In the genomic region with DNA sequence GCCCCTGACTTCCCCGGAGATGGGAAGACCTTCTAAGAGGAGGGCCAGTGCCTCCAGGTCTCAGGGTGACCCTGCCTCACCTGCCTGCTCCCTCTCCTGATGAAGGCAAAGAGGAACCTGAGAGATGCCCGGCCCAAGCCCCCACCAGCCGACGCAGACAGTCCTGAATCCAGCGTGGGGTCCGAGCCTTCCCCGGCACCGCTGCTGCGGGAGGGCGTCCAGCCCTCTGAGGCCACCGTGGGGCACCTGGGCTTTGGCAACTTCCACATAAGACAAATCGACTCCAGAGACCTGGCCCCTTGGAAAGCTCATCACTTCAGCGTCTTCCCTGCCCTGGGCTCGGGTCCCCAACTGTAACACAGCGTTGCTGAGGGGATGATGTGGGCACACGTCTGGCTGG, we compare ENCODE assay signal across 16 cellular contexts.
"Had no signal": no experiment of that assay in that cellular context is flagged by ENCODE, and none has a peak within 500 bp of the region (broad histone marks: within the 10 kb centered on the region; RNA-seq: fewer than 3 reads in every experiment).

No MANE protein-coding gene starts in this region.

- DNase-seq: activated CD4-positive, alpha-beta T cell treated with anti-CD3 and anti-CD28 coated beads, Interleukin-2, amount 50 U/mL, for 1 hour; activated naive CD4-positive, alpha-beta T cell; brain microvascular endothelial cell; cerebellar nuclear complex; effector memory CD4-positive, alpha-beta T cell; hippocampal formation; left lung; nephron progenitor cell; occipital lobe; right lobe of liver; spleen had no signal

- H3K9me3 Mint-ChIP-seq: activated T-helper 1 cell treated with anti-CD3 and anti-CD28 coated beads, Interleukin-12 subunit alpha, Interleukin-12 subunit beta, Interleukin-2, Interleukin-4 antibody, amounts not matched to agents 30 ng/mL and 10 ng/mL and 1 ng/mL, durations not matched to agents 14 hours and 24 hours and 36 hours; dendritic cell treated with granulocyte-macrophage colony-stimulating factor and Interleukin-4, amounts not matched to agents 40 ng/mL and 50 ng/mL, for 4 days; nephron progenitor cell; stimulated activated naive CD8-positive, alpha-beta T cell treated with anti-CD3 and anti-CD28 coated beads, Interleukin-15, Interleukin-2, amounts not matched to agents 100 ng/mL and 50 ng/mL, for 24 hours had no signal

- H3K36me3 ChIP-seq: brain microvascular endothelial cell, left lung, right lobe of liver, spleen, thoracic aorta, vagina had no signal

- H3K27ac ChIP-seq: brain microvascular endothelial cell, spleen, vagina had no signal

- H3K4me3 ChIP-seq: left lung, right lobe of liver, spleen, thoracic aorta, vagina had no signal

- H3K27ac Mint-ChIP-seq: activated T-helper 1 cell treated with anti-CD3 and anti-CD28 coated beads, Interleukin-12 subunit alpha, Interleukin-12 subunit beta, Interleukin-2, Interleukin-4 antibody, amounts not matched to agents 30 ng/mL and 10 ng/mL and 1 ng/mL, durations not matched to agents 14 hours and 24 hours and 36 hours; dendritic cell treated with granulocyte-macrophage colony-stimulating factor and Interleukin-4, amounts not matched to agents 40 ng/mL and 50 ng/mL, for 4 days; nephron progenitor cell; stimulated activated naive CD8-positive, alpha-beta T cell treated with anti-CD3 and anti-CD28 coated beads, Interleukin-15, Interleukin-2, amounts not matched to agents 100 ng/mL and 50 ng/mL, for 24 hours had no signal

- H3K4me3 Mint-ChIP-seq: activated T-helper 1 cell treated with anti-CD3 and anti-CD28 coated beads, Interleukin-12 subunit alpha, Interleukin-12 subunit beta, Interleukin-2, Interleukin-4 antibody, amounts not matched to agents 30 ng/mL and 10 ng/mL and 1 ng/mL, durations not matched to agents 14 hours and 24 hours and 36 hours; dendritic cell treated with granulocyte-macrophage colony-stimulating factor and Interleukin-4, amounts not matched to agents 40 ng/mL and 50 ng/mL, for 4 days; stimulated activated naive CD8-positive, alpha-beta T cell treated with anti-CD3 and anti-CD28 coated beads, Interleukin-15, Interleukin-2, amounts not matched to agents 100 ng/mL and 50 ng/mL, for 24 hours had no signal

- H3K9me3 ChIP-seq: left lung, right lobe of liver, spleen, thoracic aorta, vagina had no signal

- ATAC-seq: left lung, right lobe of liver had no signal

- H3K27me3 ChIP-seq: left lung, right lobe of liver, vagina had no signal

- H3K27me3 Mint-ChIP-seq: stimulated activated naive CD8-positive, alpha-beta T cell treated with anti-CD3 and anti-CD28 coated beads, Interleukin-15, Interleukin-2, amounts not matched to agents 100 ng/mL and 50 ng/mL, for 24 hours had no signal
